Comparison of ENCODE assay signal across 20 cellular contexts in the genomic region with DNA sequence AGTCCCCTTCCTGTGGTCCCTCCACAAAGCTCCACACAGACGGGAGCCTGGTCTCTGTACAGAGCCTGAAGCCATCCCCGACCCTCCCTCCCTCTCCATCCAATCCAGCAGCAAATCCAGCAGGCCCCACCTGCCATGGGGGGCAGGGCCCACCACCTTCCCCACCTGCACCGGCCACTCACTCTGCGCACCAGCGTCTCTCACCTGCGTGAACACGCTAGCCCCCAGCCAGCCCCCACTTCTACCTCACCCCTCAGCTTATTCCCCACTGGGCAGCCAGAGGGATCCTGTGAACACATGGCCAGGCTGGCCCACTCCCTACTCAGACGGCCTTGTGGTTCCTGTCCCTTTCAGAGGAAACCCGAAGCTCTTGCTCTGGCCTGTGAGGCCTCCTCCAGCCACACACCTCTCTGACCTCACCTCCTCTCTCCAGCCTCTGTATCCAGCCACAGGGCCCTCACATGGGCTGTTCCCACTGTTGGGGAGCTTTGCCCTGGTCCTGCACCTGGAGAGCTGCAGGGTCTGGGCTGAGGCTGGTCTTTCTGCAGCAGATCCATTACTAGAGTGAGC.
DNase-seq lines count a peak whose midpoint lies in the region; ATAC-seq and TF ChIP-seq lines count a peak whose summit lies in the region.
"Had no signal": no experiment of that assay in that cellular context is flagged by ENCODE, and none has a peak within 500 bp of the region (broad histone marks: within the 10 kb centered on the region; RNA-seq: fewer than 3 reads in every experiment).

No MANE protein-coding gene starts in this region.

- H3K18ac ChIP-seq in neuronal stem cell (ENCODE audit: low read length), result peak overlapping the region; percentile 67

- no peak for ATAC-seq in right cardiac atrium
- ATAC-seq in left ventricle myocardium superior, result no peak
- ATAC-seq in HG02970 (IDR thresholded peaks at IDR 0.05; ENCODE audit: low FRiP score, unreplicated experiment), result no peak
- ATAC-seq: A549 had no signal

- H3K36me3 ChIP-seq in neuronal stem cell (replicated peaks in 1 of 2; ENCODE audit: control insufficient read depth in 2 of 2, insufficient read depth in 2 of 2, low read length in 2 of 2), result no peaks in the 10 kb centered on the region

- 68% methylated on average over 9 of the region's 9 CpGs for WGBS in right cardiac atrium
- no CpG with 5 or more reads among the region's 9 CpGs for WGBS in neuronal stem cell (ENCODE audit: extremely low coverage in 2 of 2, insufficient read length in 2 of 2, insufficient replicate concordance in 1 of 2), 2 donors

- H2AK5ac ChIP-seq in neuronal stem cell (ENCODE audit: low read depth, low read length), result no peak overlapping the region

- no peaks in the 10 kb centered on the region for H3K4me1 ChIP-seq in right cardiac atrium (ENCODE audit: control insufficient read depth, insufficient read depth, low read length)
- H3K4me1 ChIP-seq in neuronal stem cell (ENCODE audit: control insufficient read depth in 2 of 2, insufficient read depth in 1 of 2, low read depth in 1 of 2, low read length in 2 of 2), result peaks cover 0 to 3% of the 10 kb centered on the region in 2 donors

- H3K4me3 ChIP-seq in right cardiac atrium (ENCODE audit: low read length), result no peak overlapping the region
- no peak overlapping the region for H3K4me3 ChIP-seq in neuronal stem cell (ENCODE audit: low read length in 2 of 2)
- H3K4me3 ChIP-seq: A549 had no signal

- H3K9ac ChIP-seq in neuronal stem cell (ENCODE audit: low read depth, low read length, poor library complexity), result no peak overlapping the region

- H2BK15ac ChIP-seq in neuronal stem cell (ENCODE audit: low read length), result no peak overlapping the region

- H2BK5ac ChIP-seq in neuronal stem cell (ENCODE audit: low read length), result no peak overlapping the region

- no peak overlapping the region for H3K4ac ChIP-seq in neuronal stem cell (ENCODE audit: low read length)

- H3K27ac ChIP-seq in right cardiac atrium (ENCODE audit: low read length) (no peak overlapping the region), neuronal stem cell (replicated peaks; ENCODE audit: low read length) (no peak overlapping the region), substantia nigra (ENCODE audit: low read depth, low read length, poor library complexity, severe bottlenecking) (no peak overlapping the region)
- H3K27ac ChIP-seq: A549, RWPE1 had no signal

- no peak overlapping the region for H3K14ac ChIP-seq in neuronal stem cell (ENCODE audit: low read length)

- no peak overlapping the region for H3K23ac ChIP-seq in neuronal stem cell (ENCODE audit: low read depth, low read length, poor library complexity)

- no peaks in the 10 kb centered on the region for H3K27me3 ChIP-seq in right cardiac atrium (ENCODE audit: control insufficient read depth, insufficient read depth)
- H3K27me3 ChIP-seq in neuronal stem cell (ENCODE audit: control insufficient read depth in 3 of 3, insufficient read depth in 3 of 3, low read depth in 1 of 3, low read length in 3 of 3), result peaks cover 0 to 25% (median 4%) of the 10 kb centered on the region in 3 experiments

- H3K9me3 ChIP-seq in right cardiac atrium (ENCODE audit: control insufficient read depth, low read length) (no peaks in the 10 kb centered on the region), neuronal stem cell (replicated peaks in 1 of 2; ENCODE audit: control insufficient read depth in 2 of 2, insufficient read depth in 1 of 2, low read depth in 1 of 2, low read length in 2 of 2) (peaks cover 0 to under 1% of the 10 kb centered on the region in 2 donors)
- H3K9me3 ChIP-seq: A549 had no signal

- H3K27ac Mint-ChIP-seq in chondrocyte (ENCODE audit: unreplicated experiment), result no peak overlapping the region
- H3K27ac Mint-ChIP-seq: B cell had no signal

- no peak overlapping the region for H2AFZ ChIP-seq in neuronal stem cell (ENCODE audit: low read length)

- no peak overlapping the region for H3K4me2 ChIP-seq in neuronal stem cell (ENCODE audit: insufficient read depth, low read length, poor library complexity, severe bottlenecking)
- H3K4me2 ChIP-seq: A549 had no signal

- no peak overlapping the region for H2BK120ac ChIP-seq in neuronal stem cell (ENCODE audit: low read depth, low read length)

- H3K79me1 ChIP-seq in neuronal stem cell (ENCODE audit: low read depth, low read length), result peaks cover 2% of the 10 kb centered on the region

- no peak for TF ChIP-seq CTCF in chondrocyte (IDR thresholded peaks at IDR 0.05)

- no peaks in the 10 kb centered on the region for H3K36me3 Mint-ChIP-seq in chondrocyte (ENCODE audit: low read depth)
- H3K36me3 Mint-ChIP-seq: CD4-positive, CD25-positive, alpha-beta regulatory T cell had no signal

- no peak overlapping the region for H4K91ac ChIP-seq in neuronal stem cell (ENCODE audit: low read depth, low read length, poor library complexity)

- H3K4me1 Mint-ChIP-seq in chondrocyte (ENCODE audit: low read depth), result no peaks in the 10 kb centered on the region

- intact Hi-C loops in right cardiac atrium (cut with DNase I), result no loop called here
- intact Hi-C loops in left ventricle myocardium superior (cut with micrococcal nuclease), result no loop called here

- no peaks in the 10 kb centered on the region for H3K9me3 Mint-ChIP-seq in chondrocyte (ENCODE audit: low read depth)
- H3K9me3 Mint-ChIP-seq: CD4-positive, CD25-positive, alpha-beta regulatory T cell had no signal

- DNase-seq in right cardiac atrium (peak in 2 of 3 donors; percentile 29 to 41), left ventricle myocardium superior (no peak), chondrocyte (ENCODE audit: low spot score) (peak; percentile 67), neuronal stem cell (ENCODE audit: low spot score) (no peak), SIG-M5 treated with dmso at 0.1 percent for 504 hours (lab: John Stamatoyannopoulos, UW; ENCODE audit: unreplicated experiment) (no peak), substantia nigra (lab: John Stamatoyannopoulos, UW) (no peak)
- DNase-seq: CD4-positive, CD25-positive, alpha-beta regulatory T cell; EL; GF-D8; KG1; NCI-H1092; NCI-H1436; NCI-H187 treated with DMSO at 0.1 percent for 48 hours; NCI-H2107; NCI-H510A; NCI-H748 treated with DMSO at 0.1 percent for 48 hours had no signal

- H4K8ac ChIP-seq in neuronal stem cell (ENCODE audit: low read depth, low read length), result peak overlapping the region; percentile 87

- H2BK12ac ChIP-seq in neuronal stem cell (ENCODE audit: low read length), result peak overlapping the region; percentile 27

- no peak overlapping the region for H3K4me3 Mint-ChIP-seq in chondrocyte (ENCODE audit: unreplicated experiment)
- H3K4me3 Mint-ChIP-seq: B cell had no signal

- peaks cover 54% of the 10 kb centered on the region for H3K27me3 Mint-ChIP-seq in chondrocyte (ENCODE audit: low read depth)

Comparison
In these comparisons a context has a peak if more than half of its experiments do, and no peak if none do; other contexts are left out.
1. DNase-seq: peak in right cardiac atrium (2 of 3) and chondrocyte (single experiment); none in left ventricle myocardium superior (single experiment), neuronal stem cell (single experiment), SIG-M5 treated with dmso at 0.1 percent for 504 hours (single experiment) and substantia nigra (0 of 49).